In the genomic region with DNA sequence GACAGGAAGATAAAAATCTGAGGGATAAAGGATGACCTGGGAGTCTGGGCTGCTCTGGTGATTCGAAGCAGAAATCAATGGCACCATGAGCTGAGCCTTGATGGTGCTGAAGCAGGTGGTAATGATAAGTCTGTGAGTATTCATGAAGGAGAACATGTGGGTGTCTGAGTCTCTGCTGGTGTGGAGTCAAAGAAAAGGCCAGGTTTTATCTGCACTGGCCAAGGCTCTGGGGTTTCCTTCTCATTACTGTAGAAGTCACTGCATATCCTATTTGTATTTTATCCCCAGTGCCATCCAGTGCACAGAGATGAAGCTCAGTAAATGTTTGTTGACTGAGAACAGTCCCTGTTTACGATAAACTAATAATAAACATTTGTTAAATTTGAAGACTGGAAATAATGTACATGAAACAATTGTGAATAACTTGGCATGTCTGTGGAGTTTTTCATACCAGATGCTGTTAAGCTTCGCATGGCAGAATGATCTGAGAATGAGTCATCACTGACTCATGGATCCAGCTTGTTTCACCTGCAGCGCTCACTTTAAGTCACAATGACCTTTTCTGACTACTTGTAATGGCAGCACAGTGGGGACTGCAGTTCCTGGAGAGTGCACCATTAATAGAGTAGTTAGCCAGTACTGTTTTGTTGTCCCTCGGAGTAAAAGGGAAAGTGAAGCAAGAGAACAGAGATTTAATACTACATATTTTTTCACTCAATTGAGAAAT, we compare ENCODE assay signal across 8 cellular contexts.
DNase-seq lines count a peak whose midpoint lies in the region; FAIRE-seq and TF ChIP-seq lines count a peak whose summit lies in the region.

No MANE protein-coding gene starts in this region.

- H3K18ac ChIP-seq in trophoblast cell (ENCODE audit: low read length), result no peak overlapping the region

- TF ChIP-seq RAD21 in Ishikawa (IDR thresholded peaks at IDR 0.05; ENCODE audit: low read depth), result no peak; the same call in 1 of the 2 replicates

- H4K12ac ChIP-seq in trophoblast cell (ENCODE audit: low read depth, low read length), result no peak overlapping the region

- no peak for FAIRE-seq in bronchial epithelial cell (lab: Jason Lieb, UNC)

- H3K27ac ChIP-seq in trophoblast cell (ENCODE audit: low read depth, low read length), result peak overlapping the region; percentile 55

- peak overlapping the region; percentile 78 for H2BK12ac ChIP-seq in trophoblast cell (ENCODE audit: low read length)

- H3K9me3 ChIP-seq in trophoblast cell (ENCODE audit: insufficient read depth, low read depth, low read length), result no peaks in the 10 kb centered on the region

- peaks cover 3 to 8% of the 10 kb centered on the region in 2 experiments for H3K4me1 ChIP-seq in trophoblast cell (ENCODE audit: control insufficient read depth in 1 of 2, insufficient read depth in 2 of 2, low read length in 2 of 2)

- no peaks in the 10 kb centered on the region for H3K79me2 ChIP-seq in trophoblast cell (ENCODE audit: control insufficient read depth, insufficient read depth, low read length, poor library complexity)

- H4K91ac ChIP-seq in trophoblast cell (ENCODE audit: low read depth, low read length), result peak overlapping the region; percentile 22

- H3K27me3 ChIP-seq in bronchial epithelial cell (ENCODE audit: control insufficient read depth, insufficient read depth, low read length) (no peaks in the 10 kb centered on the region), trophoblast cell (ENCODE audit: insufficient read depth, low read length) (no peaks in the 10 kb centered on the region)

- no peak overlapping the region for H2AK5ac ChIP-seq in trophoblast cell (ENCODE audit: low read length)

- H3K4ac ChIP-seq in trophoblast cell (ENCODE audit: low read depth, low read length), result no peak overlapping the region

- DNase-seq in SIG-M5 treated with dmso at 0.1 percent for 504 hours (lab: John Stamatoyannopoulos, UW; ENCODE audit: unreplicated experiment) (peak; percentile 17), SIG-M5 (lab: John Stamatoyannopoulos, UW) (no peak), H4 (ENCODE audit: low spot score) (peak; percentile 86), bronchial epithelial cell (ENCODE audit: low read depth) (peak; percentile 97), trophoblast cell (peak; percentile 78 to 92), NCI-H1930 (lab: John Stamatoyannopoulos, UW) (no peak)
- DNase-seq in activated CD4-positive, alpha-beta T cell treated with anti-CD3 and anti-CD28 coated beads for 1 hour, result no peak

- H2BK120ac ChIP-seq in trophoblast cell (ENCODE audit: insufficient read depth, low read length, poor library complexity), result peak overlapping the region; percentile 61

- H2BK5ac ChIP-seq in trophoblast cell (ENCODE audit: low read depth, low read length, poor library complexity), result peak overlapping the region; percentile 75

- H4K8ac ChIP-seq in trophoblast cell (ENCODE audit: low read depth, low read length), result peak overlapping the region; percentile 51

- no peak overlapping the region for H2AFZ ChIP-seq in trophoblast cell (ENCODE audit: insufficient read depth, low read length, poor library complexity)

- H3K79me1 ChIP-seq in trophoblast cell (ENCODE audit: low read length), result peaks cover 10% of the 10 kb centered on the region

- no peak overlapping the region for H3K14ac ChIP-seq in trophoblast cell (ENCODE audit: low read length)

- TF ChIP-seq CTCF in bronchial epithelial cell (IDR thresholded peaks at IDR 0.05; ENCODE audit: insufficient read depth, low read length, severe bottlenecking), result no peak

- TF ChIP-seq EP300 in Ishikawa (IDR thresholded peaks at IDR 0.05; ENCODE audit: borderline replicate concordance), result peak; percentile 93

- H3K4me3 ChIP-seq in bronchial epithelial cell (ENCODE audit: low read depth, low read length), result no peak overlapping the region
- H3K4me3 ChIP-seq in trophoblast cell (ENCODE audit: low read depth, low read length), result no peak overlapping the region

- H3K36me3 ChIP-seq in bronchial epithelial cell (ENCODE audit: control insufficient read depth, insufficient read depth, low read length), result no peaks in the 10 kb centered on the region
- H3K36me3 ChIP-seq in trophoblast cell (ENCODE audit: control insufficient read depth in 1 of 2, insufficient read depth in 2 of 2, low read length in 2 of 2), result no peaks in the 10 kb centered on the region

- peak overlapping the region; percentile 11 for H3K4me2 ChIP-seq in trophoblast cell (ENCODE audit: low read length)

- H3K9ac ChIP-seq in trophoblast cell (ENCODE audit: low read length), result no peak overlapping the region

- WGBS in trophoblast cell (ENCODE audit: extremely low coverage, insufficient coverage, insufficient read length), result no CpG with 5 or more reads among the region's 5 CpGs

- no peak overlapping the region for H3K23ac ChIP-seq in trophoblast cell (ENCODE audit: low read length)

TF ChIP-seq in Ishikawa, 13 proteins besides CTCF, POLR2A, EP300 and RAD21:
- TF ChIP-seq CEBPB (IDR thresholded peaks at IDR 0.05) (peak; percentile 55), CREB1 (IDR thresholded peaks at IDR 0.05; ENCODE audit: low read depth) (no peak), TCF12 (IDR thresholded peaks at IDR 0.05; ENCODE audit: low read depth) (peak; percentile 97), EGR1 (IDR thresholded peaks at IDR 0.05) (no peak), YY1 (IDR thresholded peaks at IDR 0.05; ENCODE audit: low read depth) (peak; percentile 85), NFIC (IDR thresholded peaks at IDR 0.05) (peak; percentile 90), FOXM1 (IDR thresholded peaks at IDR 0.05; ENCODE audit: borderline replicate concordance, low read depth) (peak; percentile 76), TEAD4 (IDR thresholded peaks at IDR 0.05) (peak; percentile 87)
- TF ChIP-seq, protein P1, sequence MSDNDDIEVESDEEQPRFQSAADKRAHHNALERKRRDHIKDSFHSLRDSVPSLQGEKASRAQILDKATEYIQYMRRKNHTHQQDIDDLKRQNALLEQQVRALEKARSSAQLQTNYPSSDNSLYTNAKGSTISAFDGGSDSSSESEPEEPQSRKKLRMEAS (IDR thresholded peaks at IDR 0.05), result peak; percentile 80

Comparison
In these comparisons a context has a peak if more than half of its experiments do, and no peak if none do; other contexts are left out.
1. DNase-seq: peak in SIG-M5 treated with dmso at 0.1 percent for 504 hours (single experiment), H4 (single experiment), bronchial epithelial cell (single experiment) and trophoblast cell (2 of 2); none in SIG-M5 (single experiment), NCI-H1930 (0 of 2) and activated CD4-positive, alpha-beta T cell treated with anti-CD3 and anti-CD28 coated beads for 1 hour (single experiment).